ENCODE assay signal across 22 cellular contexts in the genomic region with DNA sequence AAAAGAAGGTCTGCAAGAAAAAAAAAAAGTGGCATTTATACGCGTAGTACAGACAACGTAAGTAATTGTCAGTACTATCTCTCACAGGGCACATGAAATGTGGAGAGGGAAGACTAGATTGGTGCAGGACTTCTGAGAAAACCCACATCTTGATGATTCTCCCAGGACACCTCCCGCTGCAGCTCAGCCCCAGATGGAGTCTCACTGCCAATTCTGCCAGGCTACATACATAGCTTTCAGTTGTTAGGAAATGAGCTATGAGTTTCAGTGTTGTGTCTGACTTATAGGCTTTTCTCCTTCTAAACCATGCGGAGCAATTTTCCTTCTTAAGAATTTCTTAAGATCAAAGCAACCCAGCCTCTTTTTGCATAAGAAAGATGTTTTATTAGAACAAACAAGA. TPM values are rescaled to one million over a fixed set of nuclear protein-coding genes. Genes with fewer than 3 reads are reported as not detected.
"Had no signal": no experiment of that assay in that cellular context is flagged by ENCODE, and none has a peak within 500 bp of the region (broad histone marks: within the 10 kb centered on the region; RNA-seq: fewer than 3 reads in every experiment).

No MANE protein-coding gene starts in this region.

- H3K4me1 ChIP-seq: left lung, sigmoid colon, upper lobe of left lung had no signal

- H3K9me3 ChIP-seq: left lung, sigmoid colon, upper lobe of left lung had no signal

- DNase-seq: activated CD4-positive, alpha-beta T cell treated with anti-CD3 and anti-CD28 coated beads for 36 hours; activated CD4-positive, alpha-beta T cell treated with anti-CD3 and anti-CD28 coated beads, Interleukin-2, amount 50 U/mL, for 48 hours; activated effector memory CD4-positive, alpha-beta T cell treated with Interleukin-2 at 50 U/mL for 16 hours; activated naive CD4-positive, alpha-beta T cell treated with anti-CD3 and anti-CD28 coated beads for 36 hours; activated T-cell treated with anti-CD3 and anti-CD28 coated beads, Interleukin-2, amount 50 U/mL, for 72 hours; aorta; effector CD8-positive, alpha-beta T cell; foreskin melanocyte; immature natural killer cell; kidney glomerular epithelial cell; left lung; sigmoid colon; stimulated activated CD4-positive, alpha-beta T cell treated with anti-CD3 and anti-CD28 coated beads, Interleukin-15, amount 100 ng/mL, for 24 hours; stimulated activated naive CD4-positive, alpha-beta T cell treated with Interleukin-2 at 50 U/mL for 16 hours; T-helper 9 cell; upper lobe of left lung had no signal

- ATAC-seq: activated CD4-positive, alpha-beta T cell treated with anti-CD3 and anti-CD28 coated beads for 36 hours; activated T-cell treated with anti-CD3 and anti-CD28 coated beads, Interleukin-2, amount 50 U/mL, for 72 hours; left lung had no signal

- H3K27me3 ChIP-seq: hepatocyte, left lung, sigmoid colon, upper lobe of left lung had no signal

- H3K4me3 ChIP-seq: hepatocyte, left lung, lung, sigmoid colon, smooth muscle cell, upper lobe of left lung had no signal

- H3K79me2 ChIP-seq: hepatocyte had no signal

- H3K36me3 ChIP-seq: left lung, sigmoid colon, upper lobe of left lung had no signal

- H3K27ac ChIP-seq: hepatocyte, left lung, sigmoid colon, upper lobe of left lung had no signal

- H2AFZ ChIP-seq: hepatocyte had no signal

- H3K4me2 ChIP-seq: hepatocyte, smooth muscle cell had no signal

RNA-seq across cellular contexts. Expression of gene OR5A2, which starts 9.6 kb away (rescaled TPM):
- total RNA-seq: activated CD4-positive, alpha-beta T cell treated with anti-CD3 and anti-CD28 coated beads for 36 hours; activated naive CD4-positive, alpha-beta T cell treated with anti-CD3 and anti-CD28 coated beads for 36 hours; activated T-cell treated with anti-CD3 and anti-CD28 coated beads, Interleukin-2, amount 50 U/mL, for 72 hours; aorta; cardiac septum; hepatocyte; left lung; lung; renal cortical epithelial cell; sigmoid colon; smooth muscle cell; T-helper 1 cell treated with Interleukin-12 subunit alpha and Interleukin-12 subunit beta and Interleukin-4 antibody, amounts not matched to agents 30 ng/mL and 1 ng/mL, for 36 hours; upper lobe of left lung had no signal

RNA-seq across cellular contexts. Expression of gene OR5A1, which starts 19.7 kb away (rescaled TPM):
- total RNA-seq: activated CD4-positive, alpha-beta T cell treated with anti-CD3 and anti-CD28 coated beads for 36 hours; activated naive CD4-positive, alpha-beta T cell treated with anti-CD3 and anti-CD28 coated beads for 36 hours; activated T-cell treated with anti-CD3 and anti-CD28 coated beads, Interleukin-2, amount 50 U/mL, for 72 hours; aorta; cardiac septum; hepatocyte; left lung; lung; renal cortical epithelial cell; sigmoid colon; smooth muscle cell; T-helper 1 cell treated with Interleukin-12 subunit alpha and Interleukin-12 subunit beta and Interleukin-4 antibody, amounts not matched to agents 30 ng/mL and 1 ng/mL, for 36 hours; upper lobe of left lung had no signal

RNA-seq across cellular contexts. Expression of gene OR4D6, which starts 40.1 kb away (rescaled TPM):
- total RNA-seq: activated CD4-positive, alpha-beta T cell treated with anti-CD3 and anti-CD28 coated beads for 36 hours; activated naive CD4-positive, alpha-beta T cell treated with anti-CD3 and anti-CD28 coated beads for 36 hours; activated T-cell treated with anti-CD3 and anti-CD28 coated beads, Interleukin-2, amount 50 U/mL, for 72 hours; aorta; cardiac septum; hepatocyte; left lung; lung; renal cortical epithelial cell; sigmoid colon; smooth muscle cell; T-helper 1 cell treated with Interleukin-12 subunit alpha and Interleukin-12 subunit beta and Interleukin-4 antibody, amounts not matched to agents 30 ng/mL and 1 ng/mL, for 36 hours; upper lobe of left lung had no signal

RNA-seq across cellular contexts. Expression of gene OR4D10, which starts 56.5 kb away (rescaled TPM):
- total RNA-seq: activated CD4-positive, alpha-beta T cell treated with anti-CD3 and anti-CD28 coated beads for 36 hours; activated naive CD4-positive, alpha-beta T cell treated with anti-CD3 and anti-CD28 coated beads for 36 hours; activated T-cell treated with anti-CD3 and anti-CD28 coated beads, Interleukin-2, amount 50 U/mL, for 72 hours; aorta; cardiac septum; hepatocyte; left lung; lung; renal cortical epithelial cell; sigmoid colon; smooth muscle cell; T-helper 1 cell treated with Interleukin-12 subunit alpha and Interleukin-12 subunit beta and Interleukin-4 antibody, amounts not matched to agents 30 ng/mL and 1 ng/mL, for 36 hours; upper lobe of left lung had no signal

RNA-seq across cellular contexts. Expression of gene OR5AN1, which starts 57.9 kb away (rescaled TPM):
- total RNA-seq: activated CD4-positive, alpha-beta T cell treated with anti-CD3 and anti-CD28 coated beads for 36 hours; activated naive CD4-positive, alpha-beta T cell treated with anti-CD3 and anti-CD28 coated beads for 36 hours; activated T-cell treated with anti-CD3 and anti-CD28 coated beads, Interleukin-2, amount 50 U/mL, for 72 hours; aorta; cardiac septum; hepatocyte; left lung; renal cortical epithelial cell; sigmoid colon; smooth muscle cell; T-helper 1 cell treated with Interleukin-12 subunit alpha and Interleukin-12 subunit beta and Interleukin-4 antibody, amounts not matched to agents 30 ng/mL and 1 ng/mL, for 36 hours; upper lobe of left lung had no signal
